In genomic region chr3:106033654-106034053, GRCh38 we compare ENCODE assay signal across 29 cellular contexts.
"Had no signal": no experiment of that assay in that cellular context is flagged by ENCODE, and none has a peak within 500 bp of the region (broad histone marks: within the 10 kb centered on the region; RNA-seq: fewer than 3 reads in every experiment).

No MANE protein-coding gene starts in this region.

- H3K9me3 Mint-ChIP-seq: activated B cell treated with CpG ODN at 0.5 μM for 24 hours; activated CD4-positive, alpha-beta T cell treated with anti-CD3 and anti-CD28 coated beads, Interleukin-2, amount 10 ng/mL, durations not matched to agents 7 days and 5 days; activated naive CD4-positive, alpha-beta T cell treated with anti-CD3 and anti-CD28 coated beads, Interleukin-2, amount 10 ng/mL, durations not matched to agents 7 days and 5 days; activated T-cell treated with anti-CD3 and anti-CD28 coated beads, Interleukin-2, amount 50 U/mL, for 24 hours had no signal

- H3K4me3 Mint-ChIP-seq: activated B cell treated with CpG ODN at 0.5 μM for 24 hours; activated CD4-positive, alpha-beta memory T cell treated with anti-CD3 and anti-CD28 coated beads, Interleukin-2, amount 10 ng/mL, durations not matched to agents 7 days and 5 days; activated CD4-positive, alpha-beta T cell treated with anti-CD3 and anti-CD28 coated beads, Interleukin-2, amount 10 ng/mL, durations not matched to agents 7 days and 5 days; activated CD8-positive, alpha-beta memory T cell treated with anti-CD3 and anti-CD28 coated beads, Interleukin-2, amount 10 ng/mL, durations not matched to agents 7 days and 5 days; activated CD8-positive, alpha-beta T cell treated with anti-CD3 and anti-CD28 coated beads, Interleukin-2, amount 10 ng/mL, durations not matched to agents 7 days and 5 days; activated naive CD4-positive, alpha-beta T cell treated with anti-CD3 and anti-CD28 coated beads, Interleukin-2, amount 10 ng/mL, durations not matched to agents 7 days and 5 days; activated naive CD4-positive, alpha-beta T cell treated with anti-CD3 and anti-CD28 coated beads, Interleukin-2, amount 50 U/mL, for 24 hours; activated naive CD8-positive, alpha-beta T cell; activated naive CD8-positive, alpha-beta T cell treated with anti-CD3 and anti-CD28 coated beads, Interleukin-2, amount 10 ng/mL, durations not matched to agents 7 days and 5 days; activated naive CD8-positive, alpha-beta T cell treated with anti-CD3 and anti-CD28 coated beads, Interleukin-2, amount 50 U/mL, for 24 hours; activated T-cell treated with anti-CD3 and anti-CD28 coated beads, Interleukin-2, amount 50 U/mL, for 24 hours; brain; T-helper 1 cell treated with Interleukin-12 subunit alpha and Interleukin-12 subunit beta and Interleukin-4 antibody, amounts not matched to agents 30 μg/mL and 1 μg/mL, for 36 hours; T-helper 2 cell treated with Interferon-gamma antibody and Interleukin-4, amounts not matched to agents 5 μg/mL and 100 μg/mL, for 36 hours had no signal

- DNase-seq: activated B cell treated with CpG ODN at 0.5 μM for 24 hours; activated CD4-positive, alpha-beta memory T cell treated with anti-CD3 and anti-CD28 coated beads, Interleukin-2, amount 10 ng/mL, durations not matched to agents 7 days and 5 days; activated CD4-positive, alpha-beta T cell treated with anti-CD3 and anti-CD28 coated beads for 4 hours; activated CD4-positive, alpha-beta T cell treated with anti-CD3 and anti-CD28 coated beads, Interleukin-2, amount 10 ng/mL, durations not matched to agents 7 days and 5 days; activated CD4-positive, alpha-beta T cell treated with anti-CD3 and anti-CD28 coated beads, Interleukin-2, amount 50 U/mL, for 48 hours; activated CD4-positive, CD25-positive, alpha-beta regulatory T cell treated with anti-CD3 and anti-CD28 coated beads, Interleukin-2, amount 50 U/mL, for 72 hours; activated CD8-positive, alpha-beta memory T cell treated with anti-CD3 and anti-CD28 coated beads for 24 hours; activated CD8-positive, alpha-beta memory T cell treated with anti-CD3 and anti-CD28 coated beads, Interleukin-2, amount 10 ng/mL, durations not matched to agents 7 days and 5 days; activated CD8-positive, alpha-beta memory T cell treated with anti-CD3 and anti-CD28 coated beads, Interleukin-2, amount 50 U/mL, for 48 hours; activated CD8-positive, alpha-beta T cell treated with anti-CD3 and anti-CD28 coated beads, Interleukin-2, amount 10 ng/mL, durations not matched to agents 7 days and 5 days; activated effector memory CD4-positive, alpha-beta T cell treated with Interleukin-2 at 50 U/mL for 16 hours; activated gamma-delta T cell treated with Interleukin-2 at 50 U/mL for 16 hours; activated naive CD4-positive, alpha-beta T cell; activated naive CD4-positive, alpha-beta T cell treated with anti-CD3 and anti-CD28 coated beads, Interleukin-2, amount 10 ng/mL, durations not matched to agents 7 days and 5 days; activated naive CD8-positive, alpha-beta T cell treated with anti-CD3 and anti-CD28 coated beads, Interleukin-2, amount 10 ng/mL, durations not matched to agents 7 days and 5 days; activated naive CD8-positive, alpha-beta T cell treated with anti-CD3 and anti-CD28 coated beads, Interleukin-2, amount 50 U/mL, for 24 hours; activated T-cell treated with anti-CD3 and anti-CD28 coated beads, Interleukin-2, amount 50 U/mL, for 24 hours; activated T-cell treated with anti-CD3 and anti-CD28 coated beads, Interleukin-2, amount 50 U/mL, for 48 hours; amygdala; anterior cingulate cortex; caudate nucleus; T-helper 1 cell; T-helper 9 cell had no signal

- H3K36me3 Mint-ChIP-seq: activated naive CD4-positive, alpha-beta T cell treated with anti-CD3 and anti-CD28 coated beads, Interleukin-2, amount 10 ng/mL, durations not matched to agents 7 days and 5 days; activated naive CD4-positive, alpha-beta T cell treated with anti-CD3 and anti-CD28 coated beads, Interleukin-2, amount 50 U/mL, for 24 hours; activated naive CD8-positive, alpha-beta T cell; brain had no signal

- H3K27ac Mint-ChIP-seq: activated B cell treated with CpG ODN at 0.5 μM for 24 hours; activated CD4-positive, alpha-beta memory T cell treated with anti-CD3 and anti-CD28 coated beads, Interleukin-2, amount 10 ng/mL, durations not matched to agents 7 days and 5 days; activated CD4-positive, alpha-beta T cell treated with anti-CD3 and anti-CD28 coated beads, Interleukin-2, amount 10 ng/mL, durations not matched to agents 7 days and 5 days; activated CD8-positive, alpha-beta memory T cell treated with anti-CD3 and anti-CD28 coated beads, Interleukin-2, amount 10 ng/mL, durations not matched to agents 7 days and 5 days; activated CD8-positive, alpha-beta T cell treated with anti-CD3 and anti-CD28 coated beads, Interleukin-2, amount 10 ng/mL, durations not matched to agents 7 days and 5 days; activated naive CD4-positive, alpha-beta T cell treated with anti-CD3 and anti-CD28 coated beads, Interleukin-2, amount 10 ng/mL, durations not matched to agents 7 days and 5 days; activated naive CD4-positive, alpha-beta T cell treated with anti-CD3 and anti-CD28 coated beads, Interleukin-2, amount 50 U/mL, for 24 hours; activated naive CD8-positive, alpha-beta T cell; activated naive CD8-positive, alpha-beta T cell treated with anti-CD3 and anti-CD28 coated beads, Interleukin-2, amount 10 ng/mL, durations not matched to agents 7 days and 5 days; activated naive CD8-positive, alpha-beta T cell treated with anti-CD3 and anti-CD28 coated beads, Interleukin-2, amount 50 U/mL, for 24 hours; activated T-cell treated with anti-CD3 and anti-CD28 coated beads, Interleukin-2, amount 50 U/mL, for 24 hours; activated T-helper 2 cell treated with anti-CD3 and anti-CD28 coated beads, Interferon-gamma antibody, Interleukin-2, Interleukin-4, amounts not matched to agents 10 μg/mL and 5 μg/mL and 100 μg/mL, durations not matched to agents 14 hours and 24 hours and 36 hours; brain; T-helper 1 cell treated with Interleukin-12 subunit alpha and Interleukin-12 subunit beta and Interleukin-4 antibody, amounts not matched to agents 30 μg/mL and 1 μg/mL, for 36 hours; T-helper 2 cell treated with Interferon-gamma antibody and Interleukin-4, amounts not matched to agents 5 μg/mL and 100 μg/mL, for 36 hours had no signal

- H3K4me1 Mint-ChIP-seq: activated B cell treated with CpG ODN at 0.5 μM for 24 hours; activated CD4-positive, alpha-beta memory T cell treated with anti-CD3 and anti-CD28 coated beads, Interleukin-2, amount 10 ng/mL, durations not matched to agents 7 days and 5 days; activated CD4-positive, alpha-beta T cell treated with anti-CD3 and anti-CD28 coated beads, Interleukin-2, amount 10 ng/mL, durations not matched to agents 7 days and 5 days; activated CD8-positive, alpha-beta memory T cell treated with anti-CD3 and anti-CD28 coated beads, Interleukin-2, amount 10 ng/mL, durations not matched to agents 7 days and 5 days; activated naive CD4-positive, alpha-beta T cell treated with anti-CD3 and anti-CD28 coated beads, Interleukin-2, amount 10 ng/mL, durations not matched to agents 7 days and 5 days; activated naive CD8-positive, alpha-beta T cell treated with anti-CD3 and anti-CD28 coated beads, Interleukin-2, amount 10 ng/mL, durations not matched to agents 7 days and 5 days; brain had no signal

- H3K27me3 Mint-ChIP-seq: activated B cell treated with CpG ODN at 0.5 μM for 24 hours; activated CD4-positive, alpha-beta memory T cell treated with anti-CD3 and anti-CD28 coated beads, Interleukin-2, amount 10 ng/mL, durations not matched to agents 7 days and 5 days; activated CD4-positive, alpha-beta T cell treated with anti-CD3 and anti-CD28 coated beads, Interleukin-2, amount 10 ng/mL, durations not matched to agents 7 days and 5 days; activated CD8-positive, alpha-beta memory T cell treated with anti-CD3 and anti-CD28 coated beads, Interleukin-2, amount 10 ng/mL, durations not matched to agents 7 days and 5 days; activated naive CD4-positive, alpha-beta T cell treated with anti-CD3 and anti-CD28 coated beads, Interleukin-2, amount 10 ng/mL, durations not matched to agents 7 days and 5 days; activated naive CD4-positive, alpha-beta T cell treated with anti-CD3 and anti-CD28 coated beads, Interleukin-2, amount 50 U/mL, for 24 hours; activated naive CD8-positive, alpha-beta T cell; activated naive CD8-positive, alpha-beta T cell treated with anti-CD3 and anti-CD28 coated beads, Interleukin-2, amount 10 ng/mL, durations not matched to agents 7 days and 5 days; activated naive CD8-positive, alpha-beta T cell treated with anti-CD3 and anti-CD28 coated beads, Interleukin-2, amount 50 U/mL, for 24 hours; activated T-cell treated with anti-CD3 and anti-CD28 coated beads, Interleukin-2, amount 50 U/mL, for 24 hours; brain had no signal

- ATAC-seq: activated CD8-positive, alpha-beta memory T cell treated with anti-CD3 and anti-CD28 coated beads, Interleukin-2, amount 10 ng/mL, durations not matched to agents 7 days and 5 days; activated CD8-positive, alpha-beta T cell treated with anti-CD3 and anti-CD28 coated beads, Interleukin-2, amount 10 ng/mL, durations not matched to agents 7 days and 5 days; activated naive CD8-positive, alpha-beta T cell treated with anti-CD3 and anti-CD28 coated beads, Interleukin-2, amount 50 U/mL, for 24 hours had no signal
